Comparison of ENCODE assay signal across 8 cellular contexts in genomic region chr1:66332524-66332853, GRCh38.
A peak's percentile ranks its signal among the peaks of the same experiment; 100 is the strongest.
DNase-seq lines count a peak whose midpoint lies in the region; ATAC-seq and TF ChIP-seq lines count a peak whose summit lies in the region.

No MANE protein-coding gene starts in this region.

- H3K27me3 Mint-ChIP-seq in activated CD4-positive, alpha-beta memory T cell treated with anti-CD3 and anti-CD28 coated beads, Interleukin-2, amount 10 ng/mL, durations not matched to agents 7 days and 5 days: no peaks in the 10 kb centered on the region

- in situ Hi-C loops in GM13977 (cut with MboI; ENCODE audit: low pct_unique_long_range_greater_than_20kb, low sequenced_read_pairs, unreplicated experiment): no loop called here

- no peak for DNase-seq in activated CD4-positive, alpha-beta memory T cell treated with anti-CD3 and anti-CD28 coated beads, Interleukin-2, amount 10 ng/mL, durations not matched to agents 7 days and 5 days
- DNase-seq in right atrium auricular region (ENCODE audit: low spot score) (no peak), GM13977 (ENCODE audit: low spot score) (no peak), A172 (ENCODE audit: low spot score) (no peak)

- H3K27ac ChIP-seq in right atrium auricular region: peak overlapping the region; percentile 88 to 94
- H3K27ac ChIP-seq in skeletal muscle tissue (ENCODE audit: low read depth, low read length): peak overlapping the region; percentile 94

- peaks cover 50% of the 10 kb centered on the region for H3K4me1 Mint-ChIP-seq in activated CD4-positive, alpha-beta memory T cell treated with anti-CD3 and anti-CD28 coated beads, Interleukin-2, amount 10 ng/mL, durations not matched to agents 7 days and 5 days

- TF ChIP-seq CTCF in right atrium auricular region (IDR thresholded peaks at IDR 0.05) (peak in 1 of 2 donors; percentile 15), GM13977 (IDR thresholded peaks at IDR 0.05; ENCODE audit: extremely low read depth, insufficient read depth, missing control alignments) (no peak)

- H3K27me3 ChIP-seq in right atrium auricular region (no peaks in the 10 kb centered on the region), skeletal muscle tissue (ENCODE audit: control insufficient read depth in 3 of 3, insufficient read depth in 3 of 3, low read length in 3 of 3) (no peaks in the 10 kb centered on the region)

- no peaks in the 10 kb centered on the region for H3K9me3 Mint-ChIP-seq in activated CD4-positive, alpha-beta memory T cell treated with anti-CD3 and anti-CD28 coated beads, Interleukin-2, amount 10 ng/mL, durations not matched to agents 7 days and 5 days

- H3K27ac Mint-ChIP-seq in activated CD4-positive, alpha-beta memory T cell treated with anti-CD3 and anti-CD28 coated beads, Interleukin-2, amount 10 ng/mL, durations not matched to agents 7 days and 5 days: peak overlapping the region; percentile 93

- H3K9ac ChIP-seq in skeletal muscle tissue (ENCODE audit: low read depth in 1 of 3, low read length in 3 of 3): peak overlapping the region; percentile 81 to 94 (median 92)

- POLR2A ChIA-PET in activated CD4-positive, alpha-beta memory T cell treated with anti-CD3 and anti-CD28 coated beads, Interleukin-2, amount 10 ng/mL, durations not matched to agents 7 days and 5 days (lab: Charles Lee): interaction anchor here (0.9 to 11.2 kb wide), 28 partner anchors 12 to 940 kb away, joined by 3 to 255 read pairs (median 6); no protein-coding TSS in a partner anchor

- CTCF ChIA-PET in activated CD4-positive, alpha-beta memory T cell treated with anti-CD3 and anti-CD28 coated beads, Interleukin-2, amount 10 ng/mL, durations not matched to agents 7 days and 5 days (lab: Charles Lee): interaction anchor here (0.9 to 7.7 kb wide), 20 partner anchors 9 to 113 kb away, joined by 3 to 58 read pairs (median 5); no protein-coding TSS in a partner anchor

- ATAC-seq in GM19395 (IDR thresholded peaks at IDR 0.05; ENCODE audit: unreplicated experiment) (peak; percentile 3), GM18502 (IDR thresholded peaks at IDR 0.05; ENCODE audit: poor library complexity, unreplicated experiment) (no peak), GM21390 (IDR thresholded peaks at IDR 0.05; ENCODE audit: unreplicated experiment) (no peak)

- H3K4me3 Mint-ChIP-seq in activated CD4-positive, alpha-beta memory T cell treated with anti-CD3 and anti-CD28 coated beads, Interleukin-2, amount 10 ng/mL, durations not matched to agents 7 days and 5 days: peak overlapping the region; percentile 98

- H3K4me1 ChIP-seq in right atrium auricular region (peaks cover 0 to 62% of the 10 kb centered on the region in 2 donors), skeletal muscle tissue (ENCODE audit: control insufficient read depth in 3 of 3, insufficient read depth in 3 of 3, low read length in 3 of 3) (peaks cover 16 to 34% (median 30%) of the 10 kb centered on the region in 3 donors)

- H3K9me3 ChIP-seq in right atrium auricular region: no peaks in the 10 kb centered on the region
- no peaks in the 10 kb centered on the region for H3K9me3 ChIP-seq in skeletal muscle tissue (ENCODE audit: control insufficient read depth in 3 of 3, low read length in 3 of 3)

- H3K36me3 ChIP-seq in right atrium auricular region: no peaks in the 10 kb centered on the region
- H3K36me3 ChIP-seq in skeletal muscle tissue (ENCODE audit: control insufficient read depth in 3 of 3, insufficient read depth in 3 of 3, low read length in 3 of 3): peaks cover 0 to 6% (median 3%) of the 10 kb centered on the region in 3 donors

- H3K36me3 Mint-ChIP-seq in activated CD4-positive, alpha-beta memory T cell treated with anti-CD3 and anti-CD28 coated beads, Interleukin-2, amount 10 ng/mL, durations not matched to agents 7 days and 5 days (ENCODE audit: low read depth): peaks cover 54% of the 10 kb centered on the region

- H3K4me3 ChIP-seq in right atrium auricular region (peak overlapping the region; percentile 60 to 62), skeletal muscle tissue (ENCODE audit: low read length in 3 of 3) (peak overlapping the region; percentile 79 to 97 (median 89))
